In genomic region chr9:104992696-104993095, GRCh38 we compare ENCODE assay signal across 10 cellular contexts.
DNase-seq lines count a peak whose midpoint lies in the region; ATAC-seq and TF ChIP-seq lines count a peak whose summit lies in the region.
"Had no signal": no experiment of that assay in that cellular context is flagged by ENCODE, and none has a peak within 500 bp of the region (broad histone marks: within the 10 kb centered on the region; RNA-seq: fewer than 3 reads in every experiment).

No MANE protein-coding gene starts in this region.

- H3K27ac ChIP-seq in lung (ENCODE audit: low read depth in 1 of 2, low read length in 1 of 2): peak overlapping the region; percentile 47 to 89
- H3K27ac ChIP-seq in thymus (ENCODE audit: low read depth): peak overlapping the region; percentile 62

- peaks cover 10 to 18% of the 10 kb centered on the region in 2 donors for H3K4me1 ChIP-seq in lung (ENCODE audit: control insufficient read depth in 2 of 2, insufficient read depth in 2 of 2, low read length in 2 of 2)
- peaks cover 31% of the 10 kb centered on the region for H3K4me1 ChIP-seq in thymus (ENCODE audit: control insufficient read depth, insufficient read depth, low read length)

- peaks cover 7% of the 10 kb centered on the region for H3K27me3 Mint-ChIP-seq in brain

- peaks cover 0 to 4% (median 0%) of the 10 kb centered on the region in 5 experiments for H3K9me3 Mint-ChIP-seq in brain

- H3K36me3 Mint-ChIP-seq in brain: no peaks in the 10 kb centered on the region

- no peaks in the 10 kb centered on the region for H3K9me3 ChIP-seq in lung (ENCODE audit: control insufficient read depth in 2 of 2, insufficient read depth in 1 of 2, low read length in 1 of 2)
- no peaks in the 10 kb centered on the region for H3K9me3 ChIP-seq in thymus (ENCODE audit: control insufficient read depth)

- H3K27me3 ChIP-seq in lung (ENCODE audit: control insufficient read depth, insufficient read depth) (no peaks in the 10 kb centered on the region), thymus (ENCODE audit: control insufficient read depth, insufficient read depth) (no peaks in the 10 kb centered on the region)

- ATAC-seq in lung (ENCODE audit: insufficient read depth, low FRiP score) (no peak), GM19324 (IDR thresholded peaks at IDR 0.05; ENCODE audit: low FRiP score, unreplicated experiment) (no peak)
- ATAC-seq: activated CD4-positive, CD25-positive, alpha-beta regulatory T cell treated with anti-CD3 and anti-CD28 coated beads, Interleukin-2, amount 50 U/mL, for 24 hours had no signal

- H3K4me3 ChIP-seq in lung (no peak overlapping the region), thymus (ENCODE audit: low read length) (peak overlapping the region; percentile 2)

- DNase-seq in NCI-H524 (lab: John Stamatoyannopoulos, UW): peak; percentile 22 to 40
- DNase-seq in NCI-H524 treated with DMSO at 0.1 percent for 48 hours (lab: John Stamatoyannopoulos, UW): no peak
- DNase-seq in lung (ENCODE audit: low spot score): no peak
- no peak for DNase-seq in AG08396 (ENCODE audit: low spot score)
- no peak for DNase-seq in activated CD4-positive, alpha-beta T cell treated with anti-CD3 and anti-CD28 coated beads, Interleukin-2, amount 50 U/mL, for 1 hour
- DNase-seq: Kasumi-1 had no signal

- H3K4me1 Mint-ChIP-seq in brain: peaks cover 56% of the 10 kb centered on the region

- H3K36me3 ChIP-seq in lung (ENCODE audit: control insufficient read depth in 2 of 2, insufficient read depth in 2 of 2, low read length in 2 of 2) (no peaks in the 10 kb centered on the region), thymus (ENCODE audit: control insufficient read depth, insufficient read depth) (no peaks in the 10 kb centered on the region)

- H3K27ac Mint-ChIP-seq in brain: peak overlapping the region; percentile 74 to 96 (median 95)

- 42 to 72% methylated on average over 5 of the region's 5 CpGs for WGBS in lung, 2 donors
- WGBS in thymus: 54% methylated on average over 5 of the region's 5 CpGs

- peak overlapping the region; percentile 60 to 91 (median 82) for H3K4me3 Mint-ChIP-seq in brain

- TF ChIP-seq CTCF in brain (conservative IDR thresholded peaks at IDR 0.05) (no peak), lung (IDR thresholded peaks at IDR 0.05; ENCODE audit: control extremely low read depth, extremely low read depth) (no peak)

Comparison
In these comparisons a context has a peak if more than half of its experiments do, and no peak if none do; other contexts are left out.
1. DNase-seq: peak in NCI-H524 (2 of 2); none in NCI-H524 treated with DMSO at 0.1 percent for 48 hours (single experiment), lung (single experiment), AG08396 (single experiment) and activated CD4-positive, alpha-beta T cell treated with anti-CD3 and anti-CD28 coated beads, Interleukin-2, amount 50 U/mL, for 1 hour (single experiment).